In genomic region chr3:13137808-13138565, GRCh38 we compare ENCODE assay signal across 16 cellular contexts.
"Had no signal": no experiment of that assay in that cellular context is flagged by ENCODE, and none has a peak within 500 bp of the region (broad histone marks: within the 10 kb centered on the region; RNA-seq: fewer than 3 reads in every experiment).

No MANE protein-coding gene starts in this region.

- H3K9me3 Mint-ChIP-seq: activated B cell treated with CpG ODN at 0.5 μM for 24 hours had no signal

- H3K4me3 Mint-ChIP-seq: activated B cell treated with CpG ODN at 0.5 μM for 24 hours; activated naive CD8-positive, alpha-beta T cell had no signal

- H3K36me3 ChIP-seq: esophagus squamous epithelium, left lung, right lobe of liver, uterus had no signal

- H3K4me1 ChIP-seq: esophagus squamous epithelium, foreskin keratinocyte, left lung, uterus had no signal

- H3K27me3 ChIP-seq: right lobe of liver, uterus had no signal

- H3K27ac ChIP-seq: esophagus squamous epithelium, foreskin keratinocyte, left lung, right lobe of liver, uterus had no signal

- H3K4me3 ChIP-seq: esophagus squamous epithelium, left lung, right lobe of liver, uterus had no signal

- H3K27ac Mint-ChIP-seq: activated B cell treated with CpG ODN at 0.5 μM for 24 hours; activated naive CD8-positive, alpha-beta T cell; progenitor cell of endocrine pancreas had no signal

- H3K4me1 Mint-ChIP-seq: activated B cell treated with CpG ODN at 0.5 μM for 24 hours had no signal

- H3K36me3 Mint-ChIP-seq: activated naive CD8-positive, alpha-beta T cell had no signal

- DNase-seq: activated B cell treated with CpG ODN at 0.5 μM for 24 hours; activated CD4-positive, alpha-beta T cell treated with anti-CD3 and anti-CD28 coated beads, Interleukin-2, amount 50 U/mL, for 1 hour; activated gamma-delta T cell; activated T-cell treated with anti-CD3 and anti-CD28 coated beads, Interleukin-2, amount 50 U/mL, for 48 hours; anterior cingulate cortex; esophagus squamous epithelium; foreskin keratinocyte; midbrain; stimulated activated CD4-positive, alpha-beta T cell treated with anti-CD3 and anti-CD28 coated beads, Interleukin-2, amount 100 ng/mL, for 48 hours; stimulated activated naive CD8-positive, alpha-beta T cell treated with anti-CD3 and anti-CD28 coated beads, Interleukin-15, Interleukin-2, amounts not matched to agents 100 U/mL and 50 U/mL, for 24 hours; T-helper 2 cell; uterus had no signal

- H3K9me3 ChIP-seq: esophagus squamous epithelium, left lung, right lobe of liver, uterus had no signal

- ATAC-seq: foreskin keratinocyte; left lung; right lobe of liver; stimulated activated naive CD8-positive, alpha-beta T cell treated with anti-CD3 and anti-CD28 coated beads, Interleukin-15, Interleukin-2, amounts not matched to agents 100 U/mL and 50 U/mL, for 24 hours had no signal
